ENCODE assay signal across 18 cellular contexts in genomic region chr4:119632216-119632615, GRCh38. TPM values are rescaled to one million over a fixed set of nuclear protein-coding genes. Genes with fewer than 3 reads are reported as not detected.
A peak's percentile ranks its signal among the peaks of the same experiment; 100 is the strongest.
DNase-seq lines count a peak whose midpoint lies in the region; TF ChIP-seq lines count a peak whose summit lies in the region.
"Had no signal": no experiment of that assay in that cellular context is flagged by ENCODE, and none has a peak within 500 bp of the region (broad histone marks: within the 10 kb centered on the region; RNA-seq: fewer than 3 reads in every experiment).

No MANE protein-coding gene starts in this region.

- intact Hi-C loops in vagina (cut with DNase I) = no loop called here

- H3K27me3 ChIP-seq in GM23248 (replicated peaks; ENCODE audit: insufficient read depth) (no peaks in the 10 kb centered on the region), SJSA1 (replicated peaks) (no peaks in the 10 kb centered on the region), vagina (no peaks in the 10 kb centered on the region)

- 43 to 61% methylated on average over 1 of the region's 1 CpG for WGBS in GM23248 (ENCODE audit: low coverage in 1 of 2, low lambda C conversion rate in 2 of 2, missing lambda C conversion rate in 2 of 2), 2 experiments

- in situ Hi-C loops in GM23248 (cut with MboI) = loop anchor here (10.0 kb wide), 1 partner anchor 423 kb away; no protein-coding TSS in a partner anchor

- H3K9me3 ChIP-seq in GM23248 (ENCODE audit: low read depth) (no peaks in the 10 kb centered on the region), SJSA1 (replicated peaks) (no peaks in the 10 kb centered on the region), vagina (no peaks in the 10 kb centered on the region)
- H3K9me3 ChIP-seq: thoracic aorta had no signal

- H4K20me1 ChIP-seq in GM23248 (ENCODE audit: insufficient read depth) = no peaks in the 10 kb centered on the region

- H3K36me3 ChIP-seq in GM23248 (ENCODE audit: low read depth) = no peaks in the 10 kb centered on the region
- 0 out of 2 replicates have a peak, but pooled peaks cover 4% of the 10 kb centered on the region for H3K36me3 ChIP-seq in SJSA1
- H3K36me3 ChIP-seq in vagina = no peaks in the 10 kb centered on the region
- H3K36me3 ChIP-seq: thoracic aorta had no signal

- peaks cover 9% of the 10 kb centered on the region for H3K4me1 ChIP-seq in GM23248 (ENCODE audit: insufficient read depth)
- H3K4me1 ChIP-seq in SJSA1 (replicated peaks) = peaks cover 28% of the 10 kb centered on the region
- peaks cover 6% of the 10 kb centered on the region for H3K4me1 ChIP-seq in vagina

- H3K4me2 ChIP-seq in GM23248 (ENCODE audit: unreplicated experiment) = peak overlapping the region; percentile 57

- no peak overlapping the region for H3K9ac ChIP-seq in GM23248

- H3K27ac ChIP-seq in GM23248 (no peak overlapping the region), SJSA1 (peak overlapping the region; percentile 61), vagina (no peak overlapping the region)
- H3K27ac ChIP-seq: thoracic aorta had no signal

- TF ChIP-seq CTCF in fibroblast of mammary gland (conservative IDR thresholded peaks at IDR 0.05; ENCODE audit: control insufficient read depth, insufficient read depth, low read depth, low read length) = no peak
- TF ChIP-seq CTCF in vagina (IDR thresholded peaks at IDR 0.05) = no peak

- TF ChIP-seq POLR2A in vagina (IDR thresholded peaks at IDR 0.05) = no peak

- no peaks in the 10 kb centered on the region for H3K79me2 ChIP-seq in GM23248 (ENCODE audit: insufficient read depth)

- DNase-seq in GM23248 (peak; percentile 82), SJSA1 (ENCODE audit: low read depth in 1 of 2, low spot score in 2 of 2) (peak in 1 of 2 experiments; percentile 62), fibroblast of mammary gland (ENCODE audit: low read depth) (peak; percentile 54), skeletal muscle cell (ENCODE audit: low read depth) (peak; percentile 41), SW 1271 (lab: John Stamatoyannopoulos, UW) (no peak), vagina (ENCODE audit: extremely low spot score in 2 of 2) (no peak)
- no peak for DNase-seq in activated CD4-positive, CD25-positive, alpha-beta regulatory T cell treated with anti-CD3 and anti-CD28 coated beads, Interleukin-2, amount 50 U/mL, for 72 hours
- DNase-seq: activated CD4-positive, alpha-beta T cell treated with anti-CD3 and anti-CD28 coated beads for 1 hour; activated CD8-positive, alpha-beta memory T cell treated with anti-CD3 and anti-CD28 coated beads for 24 hours; COR-L47; DND-41; hippocampal formation; islet precursor cell; NCI-H1417; NCI-H69; right cardiac atrium; stimulated activated naive B cell treated with anti-CD40 and anti-IgM and Interleukin-4, amounts not matched to agents 10 μg/mL and 1 μg/mL and 100 μg/mL, for 72 hours had no signal

- H3K4me3 ChIP-seq in GM23248 (no peak overlapping the region), SJSA1 (no peak overlapping the region), fibroblast of mammary gland (ENCODE audit: control insufficient read depth, low read depth, low read length) (no peak overlapping the region), skeletal muscle cell (ENCODE audit: low read depth, low read length) (no peak overlapping the region), vagina (no peak overlapping the region)
- H3K4me3 ChIP-seq: thoracic aorta had no signal

- no peaks in the 10 kb centered on the region for H3F3A ChIP-seq in GM23248 (ENCODE audit: insufficient read depth)

- no peaks in the 10 kb centered on the region for H3K9me2 ChIP-seq in GM23248 (ENCODE audit: insufficient read depth)

- no peak overlapping the region; the same call in 1 of the 2 replicates for H2AFZ ChIP-seq in GM23248

RNA-seq across cellular contexts. Expression of gene PDE5A, which starts 3.6 kb away (rescaled TPM):
- total RNA-seq in GM23248 (2014; rRNA removed; shearing (Covaris generic)) = 13.8 and 16.7 TPM in 2 replicates
- polyA plus RNA-seq in GM23248 (2016; fragmentation: Nextera tagmentation; extraction: Ambion mirVana) = 6.8 and 8.0 TPM in 2 replicates
- total RNA-seq in SJSA1 (2014; rRNA removed; shearing (Covaris generic)) = 45.0 and 68.1 TPM in 2 replicates
- 23.1 TPM for total RNA-seq in vagina

Comparison
In these comparisons a context has a peak if more than half of its experiments do, and no peak if none do; other contexts are left out.
1. DNase-seq: peak in GM23248 (single experiment), fibroblast of mammary gland (single experiment) and skeletal muscle cell (single experiment); none in SW 1271 (0 of 2), vagina (0 of 2) and activated CD4-positive, CD25-positive, alpha-beta regulatory T cell treated with anti-CD3 and anti-CD28 coated beads, Interleukin-2, amount 50 U/mL, for 72 hours (single experiment).